ENCODE assay signal across 1 cellular context in the genomic region with DNA sequence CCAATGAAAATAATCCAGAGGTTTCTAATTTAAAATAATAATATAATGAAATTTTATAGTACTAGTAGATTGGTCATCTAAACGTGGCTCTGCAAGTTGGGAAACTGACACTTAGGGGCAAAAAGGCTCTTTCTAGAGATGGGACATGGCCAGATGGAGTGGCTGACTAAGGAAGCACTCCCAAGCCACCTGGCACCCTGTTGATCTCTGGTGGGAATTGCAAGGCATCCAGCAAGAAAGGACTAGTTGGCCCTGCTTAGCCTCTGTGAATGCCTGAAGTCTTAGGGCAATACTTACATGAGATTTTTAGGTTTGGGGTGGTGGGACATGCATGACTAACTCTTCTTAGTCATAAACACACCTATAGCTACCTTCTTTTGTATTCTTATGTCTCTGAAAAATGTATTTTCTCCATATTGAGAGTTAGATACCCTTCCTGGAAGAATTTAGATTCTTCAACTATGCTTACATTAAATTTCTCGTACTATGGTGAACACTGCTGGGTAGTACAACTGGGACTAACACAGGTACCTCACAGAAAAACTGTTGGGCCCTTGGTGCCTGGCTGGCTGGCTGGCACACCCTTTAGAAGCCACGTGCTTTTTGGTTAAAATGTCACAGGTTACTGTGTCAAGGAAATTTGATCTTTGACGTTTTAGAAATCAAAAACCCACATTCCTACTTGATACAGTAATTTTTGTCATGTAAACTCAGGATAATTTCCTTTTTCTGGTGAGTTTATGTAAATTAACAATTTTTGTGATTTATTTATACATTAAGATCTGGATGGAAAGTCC.
TF ChIP-seq lines count a peak whose summit lies in the region.

No MANE protein-coding gene starts in this region.

TF ChIP-seq in GM23338, 12 proteins besides CTCF, POLR2A, EP300 and RAD21:
- TF ChIP-seq STAT1 (IDR thresholded peaks at IDR 0.05; ENCODE audit: unreplicated experiment), result no peak
- TF ChIP-seq, protein P1, sequence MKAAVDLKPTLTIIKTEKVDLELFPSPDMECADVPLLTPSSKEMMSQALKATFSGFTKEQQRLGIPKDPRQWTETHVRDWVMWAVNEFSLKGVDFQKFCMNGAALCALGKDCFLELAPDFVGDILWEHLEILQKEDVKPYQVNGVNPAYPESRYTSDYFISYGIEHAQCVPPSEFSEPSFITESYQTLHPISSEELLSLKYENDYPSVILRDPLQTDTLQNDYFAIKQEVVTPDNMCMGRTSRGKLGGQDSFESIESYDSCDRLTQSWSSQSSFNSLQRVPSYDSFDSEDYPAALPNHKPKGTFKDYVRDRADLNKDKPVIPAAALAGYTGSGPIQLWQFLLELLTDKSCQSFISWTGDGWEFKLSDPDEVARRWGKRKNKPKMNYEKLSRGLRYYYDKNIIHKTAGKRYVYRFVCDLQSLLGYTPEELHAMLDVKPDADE (IDR thresholded peaks at IDR 0.05), result no peak
- TF ChIP-seq, protein P2, sequence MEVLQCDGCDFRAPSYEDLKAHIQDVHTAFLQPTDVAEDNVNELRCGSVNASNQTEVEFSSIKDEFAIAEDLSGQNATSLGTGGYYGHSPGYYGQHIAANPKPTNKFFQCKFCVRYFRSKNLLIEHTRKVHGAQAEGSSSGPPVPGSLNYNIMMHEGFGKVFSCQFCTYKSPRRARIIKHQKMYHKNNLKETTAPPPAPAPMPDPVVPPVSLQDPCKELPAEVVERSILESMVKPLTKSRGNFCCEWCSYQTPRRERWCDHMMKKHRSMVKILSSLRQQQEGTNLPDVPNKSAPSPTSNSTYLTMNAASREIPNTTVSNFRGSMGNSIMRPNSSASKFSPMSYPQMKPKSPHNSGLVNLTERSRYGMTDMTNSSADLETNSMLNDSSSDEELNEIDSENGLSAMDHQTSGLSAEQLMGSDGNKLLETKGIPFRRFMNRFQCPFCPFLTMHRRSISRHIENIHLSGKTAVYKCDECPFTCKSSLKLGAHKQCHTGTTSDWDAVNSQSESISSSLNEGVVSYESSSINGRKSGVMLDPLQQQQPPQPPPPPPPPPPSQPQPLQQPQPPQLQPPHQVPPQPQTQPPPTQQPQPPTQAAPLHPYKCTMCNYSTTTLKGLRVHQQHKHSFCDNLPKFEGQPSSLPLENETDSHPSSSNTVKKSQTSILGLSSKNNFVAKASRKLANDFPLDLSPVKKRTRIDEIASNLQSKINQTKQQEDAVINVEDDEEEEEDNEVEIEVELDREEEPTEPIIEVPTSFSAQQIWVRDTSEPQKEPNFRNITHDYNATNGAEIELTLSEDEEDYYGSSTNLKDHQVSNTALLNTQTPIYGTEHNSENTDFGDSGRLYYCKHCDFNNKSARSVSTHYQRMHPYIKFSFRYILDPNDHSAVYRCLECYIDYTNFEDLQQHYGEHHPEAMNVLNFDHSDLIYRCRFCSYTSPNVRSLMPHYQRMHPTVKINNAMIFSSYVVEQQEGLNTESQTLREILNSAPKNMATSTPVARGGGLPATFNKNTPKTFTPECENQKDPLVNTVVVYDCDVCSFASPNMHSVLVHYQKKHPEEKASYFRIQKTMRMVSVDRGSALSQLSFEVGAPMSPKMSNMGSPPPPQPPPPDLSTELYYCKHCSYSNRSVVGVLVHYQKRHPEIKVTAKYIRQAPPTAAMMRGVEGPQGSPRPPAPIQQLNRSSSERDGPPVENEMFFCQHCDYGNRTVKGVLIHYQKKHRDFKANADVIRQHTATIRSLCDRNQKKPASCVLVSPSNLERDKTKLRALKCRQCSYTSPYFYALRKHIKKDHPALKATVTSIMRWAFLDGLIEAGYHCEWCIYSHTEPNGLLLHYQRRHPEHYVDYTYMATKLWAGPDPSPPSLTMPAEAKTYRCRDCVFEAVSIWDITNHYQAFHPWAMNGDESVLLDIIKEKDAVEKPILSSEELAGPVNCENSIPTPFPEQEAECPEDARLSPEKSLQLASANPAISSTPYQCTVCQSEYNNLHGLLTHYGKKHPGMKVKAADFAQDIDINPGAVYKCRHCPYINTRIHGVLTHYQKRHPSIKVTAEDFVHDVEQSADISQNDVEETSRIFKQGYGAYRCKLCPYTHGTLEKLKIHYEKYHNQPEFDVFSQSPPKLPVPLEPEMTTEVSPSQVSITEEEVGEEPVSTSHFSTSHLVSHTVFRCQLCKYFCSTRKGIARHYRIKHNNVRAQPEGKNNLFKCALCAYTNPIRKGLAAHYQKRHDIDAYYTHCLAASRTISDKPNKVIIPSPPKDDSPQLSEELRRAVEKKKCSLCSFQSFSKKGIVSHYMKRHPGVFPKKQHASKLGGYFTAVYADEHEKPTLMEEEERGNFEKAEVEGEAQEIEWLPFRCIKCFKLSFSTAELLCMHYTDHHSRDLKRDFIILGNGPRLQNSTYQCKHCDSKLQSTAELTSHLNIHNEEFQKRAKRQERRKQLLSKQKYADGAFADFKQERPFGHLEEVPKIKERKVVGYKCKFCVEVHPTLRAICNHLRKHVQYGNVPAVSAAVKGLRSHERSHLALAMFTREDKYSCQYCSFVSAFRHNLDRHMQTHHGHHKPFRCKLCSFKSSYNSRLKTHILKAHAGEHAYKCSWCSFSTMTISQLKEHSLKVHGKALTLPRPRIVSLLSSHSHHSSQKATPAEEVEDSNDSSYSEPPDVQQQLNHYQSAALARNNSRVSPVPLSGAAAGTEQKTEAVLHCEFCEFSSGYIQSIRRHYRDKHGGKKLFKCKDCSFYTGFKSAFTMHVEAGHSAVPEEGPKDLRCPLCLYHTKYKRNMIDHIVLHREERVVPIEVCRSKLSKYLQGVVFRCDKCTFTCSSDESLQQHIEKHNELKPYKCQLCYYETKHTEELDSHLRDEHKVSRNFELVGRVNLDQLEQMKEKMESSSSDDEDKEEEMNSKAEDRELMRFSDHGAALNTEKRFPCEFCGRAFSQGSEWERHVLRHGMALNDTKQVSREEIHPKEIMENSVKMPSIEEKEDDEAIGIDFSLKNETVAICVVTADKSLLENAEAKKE (CRISPR knock-in tag; IDR thresholded peaks at IDR 0.05), result no peak
- TF ChIP-seq, protein P3, sequence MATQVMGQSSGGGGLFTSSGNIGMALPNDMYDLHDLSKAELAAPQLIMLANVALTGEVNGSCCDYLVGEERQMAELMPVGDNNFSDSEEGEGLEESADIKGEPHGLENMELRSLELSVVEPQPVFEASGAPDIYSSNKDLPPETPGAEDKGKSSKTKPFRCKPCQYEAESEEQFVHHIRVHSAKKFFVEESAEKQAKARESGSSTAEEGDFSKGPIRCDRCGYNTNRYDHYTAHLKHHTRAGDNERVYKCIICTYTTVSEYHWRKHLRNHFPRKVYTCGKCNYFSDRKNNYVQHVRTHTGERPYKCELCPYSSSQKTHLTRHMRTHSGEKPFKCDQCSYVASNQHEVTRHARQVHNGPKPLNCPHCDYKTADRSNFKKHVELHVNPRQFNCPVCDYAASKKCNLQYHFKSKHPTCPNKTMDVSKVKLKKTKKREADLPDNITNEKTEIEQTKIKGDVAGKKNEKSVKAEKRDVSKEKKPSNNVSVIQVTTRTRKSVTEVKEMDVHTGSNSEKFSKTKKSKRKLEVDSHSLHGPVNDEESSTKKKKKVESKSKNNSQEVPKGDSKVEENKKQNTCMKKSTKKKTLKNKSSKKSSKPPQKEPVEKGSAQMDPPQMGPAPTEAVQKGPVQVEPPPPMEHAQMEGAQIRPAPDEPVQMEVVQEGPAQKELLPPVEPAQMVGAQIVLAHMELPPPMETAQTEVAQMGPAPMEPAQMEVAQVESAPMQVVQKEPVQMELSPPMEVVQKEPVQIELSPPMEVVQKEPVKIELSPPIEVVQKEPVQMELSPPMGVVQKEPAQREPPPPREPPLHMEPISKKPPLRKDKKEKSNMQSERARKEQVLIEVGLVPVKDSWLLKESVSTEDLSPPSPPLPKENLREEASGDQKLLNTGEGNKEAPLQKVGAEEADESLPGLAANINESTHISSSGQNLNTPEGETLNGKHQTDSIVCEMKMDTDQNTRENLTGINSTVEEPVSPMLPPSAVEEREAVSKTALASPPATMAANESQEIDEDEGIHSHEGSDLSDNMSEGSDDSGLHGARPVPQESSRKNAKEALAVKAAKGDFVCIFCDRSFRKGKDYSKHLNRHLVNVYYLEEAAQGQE (IDR thresholded peaks at IDR 0.05; ENCODE audit: unreplicated experiment), result no peak
- no peak for TF ChIP-seq NANOG (IDR thresholded peaks at IDR 0.05; ENCODE audit: borderline replicate concordance)
- no peak for TF ChIP-seq EZH2 (IDR thresholded peaks at IDR 0.05; ENCODE audit: low read depth, unreplicated experiment)
- TF ChIP-seq ZNF331 (CRISPR knock-in tag; IDR thresholded peaks at IDR 0.05; ENCODE audit: low read depth), result no peak
- no peak for TF ChIP-seq ZNF114 (CRISPR knock-in tag; IDR thresholded peaks at IDR 0.05)
- no peak for TF ChIP-seq EZH2phosphoT487 (IDR thresholded peaks at IDR 0.05; ENCODE audit: unreplicated experiment)
- TF ChIP-seq POLR2AphosphoS5 (IDR thresholded peaks at IDR 0.05; ENCODE audit: low read depth), result no peak
- no peak for TF ChIP-seq CREB1 (CRISPR knock-in tag; IDR thresholded peaks at IDR 0.05; ENCODE audit: low read depth)
- no peak for TF ChIP-seq JUNB (IDR thresholded peaks at IDR 0.05; ENCODE audit: unreplicated experiment)
